9 cellular contexts compared by ENCODE assay signal in genomic region chr18:9792565-9793226, GRCh38.
A peak's percentile ranks its signal among the peaks of the same experiment; 100 is the strongest.
DNase-seq lines count a peak whose midpoint lies in the region; ATAC-seq and TF ChIP-seq lines count a peak whose summit lies in the region.
"Had no signal": no experiment of that assay in that cellular context is flagged by ENCODE, and none has a peak within 500 bp of the region (broad histone marks: within the 10 kb centered on the region; RNA-seq: fewer than 3 reads in every experiment).

No MANE protein-coding gene starts in this region.

- WGBS in thyroid gland, 2 donors = 97 to 98% methylated on average over 3 of the region's 3 CpGs

- peaks cover 14 to 22% of the 10 kb centered on the region in 2 donors for H3K4me1 ChIP-seq in thyroid gland

- H3K27me3 ChIP-seq in thyroid gland = no peaks in the 10 kb centered on the region

- peak; percentile 29 for ATAC-seq in left ventricle myocardium superior
- ATAC-seq in GM18868 (IDR thresholded peaks at IDR 0.05; ENCODE audit: unreplicated experiment) = no peak
- no peak for ATAC-seq in GM21381 (IDR thresholded peaks at IDR 0.05; ENCODE audit: unreplicated experiment)

- TF ChIP-seq POLR2A in thyroid gland (IDR thresholded peaks at IDR 0.05) = no peak

- peak overlapping the region in 1 of 3 donors; percentile 41 for H3K27ac ChIP-seq in thyroid gland

- intact Hi-C loops in left ventricle myocardium superior (cut with micrococcal nuclease) = no loop called here
- intact Hi-C loops in thyroid gland (cut with DNase I) = no loop called here

- H3K9me3 ChIP-seq in thyroid gland = no peaks in the 10 kb centered on the region

- no peak overlapping the region for H3K4me3 ChIP-seq in thyroid gland (replicated peaks in 1 of 3)

- H3K36me3 ChIP-seq in thyroid gland = no peaks in the 10 kb centered on the region

- peak in 4 of 6 experiments; percentile 19 to 25 (median 24) for TF ChIP-seq CTCF in thyroid gland (IDR thresholded peaks at IDR 0.05)

- DNase-seq in activated effector memory CD4-positive, alpha-beta T cell treated with anti-CD3 and anti-CD28 coated beads, Interleukin-2, amount 50 U/mL, for 16 hours = peak; percentile 64
- DNase-seq in activated effector memory CD4-positive, alpha-beta T cell treated with Interleukin-2 at 50 U/mL for 16 hours = no peak
- DNase-seq in SK-N-DZ (ENCODE audit: low spot score) = peak; percentile 40
- no peak for DNase-seq in left ventricle myocardium superior
- DNase-seq in thyroid gland = no peak
- DNase-seq in NCI-H2107 treated with DMSO at 0.1 percent for 48 hours (lab: John Stamatoyannopoulos, UW; ENCODE audit: unreplicated experiment) = no peak
- DNase-seq: NCI-H774 had no signal

Comparison
In these comparisons a context has a peak if more than half of its experiments do, and no peak if none do; other contexts are left out.
1. DNase-seq: peak in activated effector memory CD4-positive, alpha-beta T cell treated with anti-CD3 and anti-CD28 coated beads, Interleukin-2, amount 50 U/mL, for 16 hours (single experiment) and SK-N-DZ (single experiment); none in activated effector memory CD4-positive, alpha-beta T cell treated with Interleukin-2 at 50 U/mL for 16 hours (single experiment), left ventricle myocardium superior (single experiment), thyroid gland (0 of 2) and NCI-H2107 treated with DMSO at 0.1 percent for 48 hours (single experiment).